7 cellular contexts compared by ENCODE assay signal in the genomic region with DNA sequence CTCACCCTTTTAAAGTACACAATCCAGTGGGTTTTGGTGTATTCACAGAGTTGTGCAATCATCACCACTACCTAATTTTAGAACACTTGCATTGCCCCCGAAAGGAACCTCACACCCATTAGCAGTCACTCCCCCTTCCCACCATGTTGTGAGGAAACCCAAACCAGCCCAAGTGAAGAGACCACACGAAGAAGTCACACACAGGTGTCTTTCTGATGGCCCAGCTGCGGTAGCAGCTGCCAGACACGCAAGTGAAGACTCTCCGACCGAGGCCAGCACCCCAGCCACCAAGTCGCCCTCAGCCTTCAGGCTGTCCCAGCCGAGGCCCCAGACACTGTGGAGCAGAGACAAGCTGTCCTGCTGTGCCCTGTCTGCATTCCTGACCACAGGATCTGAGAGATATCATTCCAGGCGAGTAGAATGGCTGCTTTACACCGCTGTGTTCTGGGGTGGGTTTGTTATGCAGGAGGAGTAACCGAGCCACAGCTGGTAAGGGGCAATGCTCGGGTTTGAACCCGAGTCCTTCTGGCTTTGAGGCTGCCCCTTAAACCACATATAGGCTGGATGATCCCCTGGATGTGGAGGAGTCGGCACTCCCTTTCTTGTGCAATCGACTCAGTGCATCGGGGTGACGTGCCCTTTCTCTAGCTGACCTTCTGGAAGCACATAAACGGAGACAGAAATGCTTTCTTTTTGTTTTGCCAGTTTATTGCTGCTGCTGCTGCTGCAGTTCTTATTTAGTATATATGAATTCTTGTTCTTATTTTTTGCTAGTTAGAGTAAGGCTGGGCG. TPM values are rescaled to one million over a fixed set of nuclear protein-coding genes. Genes with fewer than 3 reads are reported as not detected.
DNase-seq lines count a peak whose midpoint lies in the region; ATAC-seq and TF ChIP-seq lines count a peak whose summit lies in the region.

No MANE protein-coding gene starts in this region.

- H3K36me3 ChIP-seq in GM23248 (ENCODE audit: low read depth): no peaks in the 10 kb centered on the region
- no peaks in the 10 kb centered on the region for H3K36me3 ChIP-seq in MM.1S (replicated peaks; ENCODE audit: insufficient read depth, low read length)

- peak; percentile 62 for ATAC-seq in GM18508 (IDR thresholded peaks at IDR 0.05; ENCODE audit: insufficient read depth, unreplicated experiment)
- ATAC-seq in central memory CD8-positive, alpha-beta T cell (replicated peaks; ENCODE audit: extremely low read depth, poor library complexity, severe bottlenecking): peak; percentile 80
- peak; percentile 90 to 93 for ATAC-seq in natural killer cell treated with Interleukin-12 subunit alpha and Interleukin-12 subunit beta and Interleukin-15 and Interleukin-18, amount 100 ng/mL, for 72 hours

- no peaks in the 10 kb centered on the region for H3K9me3 ChIP-seq in GM23248 (ENCODE audit: low read depth)
- H3K9me3 ChIP-seq in MM.1S (replicated peaks; ENCODE audit: insufficient read depth, low read length): no peaks in the 10 kb centered on the region

- peak overlapping the region; percentile 34 for H3K27ac ChIP-seq in GM23248
- no peak overlapping the region for H3K27ac ChIP-seq in MM.1S (ENCODE audit: low read length)

- H3K9ac ChIP-seq in GM23248 (peak overlapping the region; percentile 22; the same call in 1 of the 2 replicates), MM.1S (ENCODE audit: low read length) (no peak overlapping the region)

- H3K36me3 Mint-ChIP-seq in central memory CD8-positive, alpha-beta T cell (ENCODE audit: insufficient read depth): no peaks in the 10 kb centered on the region
- H3K36me3 Mint-ChIP-seq in natural killer cell treated with Interleukin-12 subunit alpha and Interleukin-12 subunit beta and Interleukin-15 and Interleukin-18, amount 100 ng/mL, for 72 hours: no peaks in the 10 kb centered on the region

- H3K4me3 ChIP-seq in GM23248 (peak overlapping the region; percentile 27), MM.1S (ENCODE audit: low read length) (no peak overlapping the region)

- H3K4me2 ChIP-seq in GM23248 (ENCODE audit: unreplicated experiment) (peak overlapping the region; percentile 50), MM.1S (ENCODE audit: low read depth, low read length) (peak overlapping the region; percentile 48)

- H3K27me3 Mint-ChIP-seq in central memory CD8-positive, alpha-beta T cell: peaks cover 92% of the 10 kb centered on the region
- peaks cover 26 to 43% of the 10 kb centered on the region in 2 donors for H3K27me3 Mint-ChIP-seq in natural killer cell treated with Interleukin-12 subunit alpha and Interleukin-12 subunit beta and Interleukin-15 and Interleukin-18, amount 100 ng/mL, for 72 hours

- TF ChIP-seq CTCF in MM.1S (IDR thresholded peaks at IDR 0.05; ENCODE audit: low read length): no peak

- H3K4me1 ChIP-seq in GM23248 (ENCODE audit: insufficient read depth) (peaks cover 10% of the 10 kb centered on the region), MM.1S (ENCODE audit: low read length) (peaks cover 17% of the 10 kb centered on the region)

- no peak overlapping the region for H3K27ac Mint-ChIP-seq in central memory CD8-positive, alpha-beta T cell (ENCODE audit: low read depth)
- H3K27ac Mint-ChIP-seq in natural killer cell treated with Interleukin-12 subunit alpha and Interleukin-12 subunit beta and Interleukin-15 and Interleukin-18, amount 100 ng/mL, for 72 hours: peak overlapping the region; percentile 69 to 71

- H3K27me3 ChIP-seq in GM23248 (replicated peaks; ENCODE audit: insufficient read depth) (no peaks in the 10 kb centered on the region), MM.1S (replicated peaks; ENCODE audit: insufficient read depth, low read length) (peaks cover 28% of the 10 kb centered on the region)

- H3K4me3 Mint-ChIP-seq in central memory CD8-positive, alpha-beta T cell: peak overlapping the region; percentile 3
- H3K4me3 Mint-ChIP-seq in natural killer cell treated with Interleukin-12 subunit alpha and Interleukin-12 subunit beta and Interleukin-15 and Interleukin-18, amount 100 ng/mL, for 72 hours: peak overlapping the region; percentile 80

- H3K9me2 ChIP-seq in GM23248 (ENCODE audit: insufficient read depth) (no peaks in the 10 kb centered on the region), MM.1S (replicated peaks; ENCODE audit: insufficient read depth, low read length) (no peaks in the 10 kb centered on the region)

- H4K20me1 ChIP-seq in GM23248 (ENCODE audit: insufficient read depth) (no peaks in the 10 kb centered on the region), MM.1S (ENCODE audit: insufficient read depth, low read length) (no peaks in the 10 kb centered on the region)

- H3F3A ChIP-seq in GM23248 (ENCODE audit: insufficient read depth) (0 out of 2 replicates have a peak, but pooled peaks cover 3% of the 10 kb centered on the region), MM.1S (ENCODE audit: insufficient read depth, low read length) (no peaks in the 10 kb centered on the region)

- no peak for TF ChIP-seq POLR2A in erythroblast (IDR thresholded peaks at IDR 0.05; ENCODE audit: low read length)

- no peaks in the 10 kb centered on the region for H3K9me3 Mint-ChIP-seq in central memory CD8-positive, alpha-beta T cell
- no peaks in the 10 kb centered on the region for H3K9me3 Mint-ChIP-seq in natural killer cell treated with Interleukin-12 subunit alpha and Interleukin-12 subunit beta and Interleukin-15 and Interleukin-18, amount 100 ng/mL, for 72 hours

- H3K79me2 ChIP-seq in GM23248 (ENCODE audit: insufficient read depth) (no peaks in the 10 kb centered on the region), MM.1S (ENCODE audit: low read length) (no peaks in the 10 kb centered on the region)

- in situ Hi-C loops in GM23248 (cut with MboI): no loop called here

- DNase-seq in GM23248 (peak; percentile 73), MM.1S (peak; percentile 74), erythroblast (lab: John Stamatoyannopoulos, UW) (no peak), nucleus accumbens (lab: John Stamatoyannopoulos, UW) (no peak)
- peak in 1 of 2 donors; percentile 18 for DNase-seq in central memory CD8-positive, alpha-beta T cell (ENCODE audit: low spot score in 2 of 2)
- DNase-seq in natural killer cell treated with Interleukin-12 subunit alpha and Interleukin-12 subunit beta and Interleukin-15 and Interleukin-18, amount 100 ng/mL, for 72 hours (ENCODE audit: low spot score): peak; percentile 88

- H3K4me1 Mint-ChIP-seq in central memory CD8-positive, alpha-beta T cell: peaks cover 13% of the 10 kb centered on the region
- peaks cover 61 to 62% of the 10 kb centered on the region in 2 donors for H3K4me1 Mint-ChIP-seq in natural killer cell treated with Interleukin-12 subunit alpha and Interleukin-12 subunit beta and Interleukin-15 and Interleukin-18, amount 100 ng/mL, for 72 hours (ENCODE audit: low read depth in 2 of 2)

- WGBS in GM23248 (ENCODE audit: low coverage in 1 of 2, low lambda C conversion rate in 2 of 2, missing lambda C conversion rate in 2 of 2), 2 experiments: 17 to 27% methylated on average over 18 to 19 of the region's 19 CpGs

- H2AFZ ChIP-seq in GM23248 (peak overlapping the region; percentile 72), MM.1S (ENCODE audit: low read length) (no peak overlapping the region)

RNA-seq across cellular contexts. Expression of a gene that starts 59.0 kb away (rescaled TPM):
- total RNA-seq in GM23248 (2014; rRNA removed; shearing (Covaris generic)): 22.8 and 27.9 TPM in 2 replicates
- 18.8 and 18.9 TPM in 2 replicates for polyA plus RNA-seq in GM23248 (2016; fragmentation: Nextera tagmentation; extraction: Ambion mirVana)
- 100 to 1,000 TPM in 1 of 2 donors, 10 to 100 TPM in 1; 74.3 to 105 TPM for total RNA-seq in natural killer cell treated with Interleukin-12 subunit alpha and Interleukin-12 subunit beta and Interleukin-15 and Interleukin-18, amount 100 ng/mL, for 72 hours

Comparison
In these comparisons a context has a peak if more than half of its experiments do, and no peak if none do; other contexts are left out.
1. DNase-seq: peak in GM23248 (single experiment), MM.1S (single experiment) and natural killer cell treated with Interleukin-12 subunit alpha and Interleukin-12 subunit beta and Interleukin-15 and Interleukin-18, amount 100 ng/mL, for 72 hours (single experiment); none in erythroblast (0 of 2) and nucleus accumbens (0 of 56).
2. Peak in every context shown above with its lines, with median percentiles within 50 percentile points of each other: ATAC-seq.